Comparison of ENCODE assay signal across 9 cellular contexts in genomic region chr1:191943684-191944083, GRCh38.
"Had no signal": no experiment of that assay in that cellular context is flagged by ENCODE, and none has a peak within 500 bp of the region (broad histone marks: within the 10 kb centered on the region; RNA-seq: fewer than 3 reads in every experiment).

No MANE protein-coding gene starts in this region.

- H3K27ac ChIP-seq: GM23248 had no signal

- ATAC-seq: HCT116 had no signal

- H3K4me3 ChIP-seq: GM23248, HAP-1 had no signal

- H2AFZ ChIP-seq: GM23248 had no signal

- H3K9me3 ChIP-seq: HAP-1 had no signal

- H3K4me1 ChIP-seq: HAP-1 had no signal

- H3K4me1 Mint-ChIP-seq: IgD-negative memory B cell had no signal

- H3K36me3 ChIP-seq: HAP-1 had no signal

- H3K36me3 Mint-ChIP-seq: IgD-negative memory B cell had no signal

- H3K4me3 Mint-ChIP-seq: HFFc6, IgD-negative memory B cell had no signal

- FAIRE-seq: HTR-8/SVneo had no signal

- H3K27me3 Mint-ChIP-seq: IgD-negative memory B cell had no signal

- H3K9ac ChIP-seq: GM23248 had no signal

- DNase-seq: GM23248, GOT3, H7, HFFc6, KG1 had no signal

- H3K27ac Mint-ChIP-seq: HFFc6, IgD-negative memory B cell had no signal
